1 cellular context compared by ENCODE assay signal in genomic region chr1:220219136-220219442, GRCh38.
TF ChIP-seq lines count a peak whose summit lies in the region.

No MANE protein-coding gene starts in this region.

TF ChIP-seq in GM23338, 12 proteins besides CTCF, POLR2A, EP300 and RAD21 (continued from another document):
- no peak for TF ChIP-seq ZNF462 (CRISPR knock-in tag; IDR thresholded peaks at IDR 0.05)
- TF ChIP-seq REST (IDR thresholded peaks at IDR 0.05; ENCODE audit: unreplicated experiment): no peak
- no peak for TF ChIP-seq EZH2 (IDR thresholded peaks at IDR 0.05; ENCODE audit: low read depth, unreplicated experiment)
- no peak for TF ChIP-seq ZNF331 (CRISPR knock-in tag; IDR thresholded peaks at IDR 0.05; ENCODE audit: low read depth)
- no peak for TF ChIP-seq ETS1 (IDR thresholded peaks at IDR 0.05)
- TF ChIP-seq JUNB (IDR thresholded peaks at IDR 0.05; ENCODE audit: unreplicated experiment): no peak
- TF ChIP-seq EZH2phosphoT487 (IDR thresholded peaks at IDR 0.05; ENCODE audit: unreplicated experiment): no peak
- TF ChIP-seq STAT1 (IDR thresholded peaks at IDR 0.05; ENCODE audit: unreplicated experiment): no peak
- TF ChIP-seq NANOG (IDR thresholded peaks at IDR 0.05; ENCODE audit: borderline replicate concordance): no peak
